13 cellular contexts compared by ENCODE assay signal in genomic region chr4:147060171-147060931, GRCh38.
DNase-seq lines count a peak whose midpoint lies in the region; ATAC-seq and TF ChIP-seq lines count a peak whose summit lies in the region.
"Had no signal": no experiment of that assay in that cellular context is flagged by ENCODE, and none has a peak within 500 bp of the region (broad histone marks: within the 10 kb centered on the region; RNA-seq: fewer than 3 reads in every experiment).

No MANE protein-coding gene starts in this region.

- TF ChIP-seq POLR2A in thyroid gland (IDR thresholded peaks at IDR 0.05): no peak

- intact Hi-C loops in thyroid gland (cut with DNase I): no loop called here

- peak overlapping the region; percentile 40 for H3K4me2 ChIP-seq in neural progenitor cell
- H3K4me2 ChIP-seq: smooth muscle cell had no signal

- peaks cover 51% of the 10 kb centered on the region for H3K4me1 Mint-ChIP-seq in neural progenitor cell

- no peaks in the 10 kb centered on the region for H3K79me2 ChIP-seq in neural progenitor cell (ENCODE audit: low read depth)

- H2AFZ ChIP-seq in neural progenitor cell (replicated peaks): no peak overlapping the region

- H3K27me3 Mint-ChIP-seq in neural progenitor cell (ENCODE audit: insufficient read depth, low read depth): no peaks in the 10 kb centered on the region
- H3K27me3 Mint-ChIP-seq: activated naive CD4-positive, alpha-beta T cell treated with anti-CD3 and anti-CD28 coated beads, Interleukin-2, amount 50 U/mL, for 24 hours had no signal

- H3K9me3 Mint-ChIP-seq in neural progenitor cell: no peaks in the 10 kb centered on the region
- H3K9me3 Mint-ChIP-seq: activated naive CD4-positive, alpha-beta T cell treated with anti-CD3 and anti-CD28 coated beads, Interleukin-2, amount 50 U/mL, for 24 hours; CD4-positive, alpha-beta T cell had no signal

- H3K27ac ChIP-seq in SK-N-MC (peak overlapping the region; percentile 55), neural progenitor cell (peak overlapping the region; percentile 66), thyroid gland (no peak overlapping the region)

- H3K27ac Mint-ChIP-seq in neural progenitor cell: peak overlapping the region; percentile 64
- H3K27ac Mint-ChIP-seq: activated naive CD4-positive, alpha-beta T cell treated with anti-CD3 and anti-CD28 coated beads, Interleukin-2, amount 50 U/mL, for 24 hours; CD4-positive, alpha-beta T cell had no signal

- H3K36me3 ChIP-seq in SK-N-MC (ENCODE audit: insufficient read depth, low read length) (no peaks in the 10 kb centered on the region; the same call in 1 of the 2 replicates), neural progenitor cell (no peaks in the 10 kb centered on the region), thyroid gland (no peaks in the 10 kb centered on the region)

- peaks cover 58% of the 10 kb centered on the region for H3K4me1 ChIP-seq in neural progenitor cell
- H3K4me1 ChIP-seq in thyroid gland: peaks cover 0 to 4% of the 10 kb centered on the region in 2 donors

- H3K27me3 ChIP-seq in neural progenitor cell (no peaks in the 10 kb centered on the region), thyroid gland (no peaks in the 10 kb centered on the region)

- H3K9me3 ChIP-seq in SK-N-MC (ENCODE audit: low read depth, low read length): no peaks in the 10 kb centered on the region
- no peaks in the 10 kb centered on the region for H3K9me3 ChIP-seq in neural progenitor cell (ENCODE audit: low read depth)
- no peaks in the 10 kb centered on the region for H3K9me3 ChIP-seq in thyroid gland

- H3K4me3 Mint-ChIP-seq in neural progenitor cell: peak overlapping the region; percentile 3
- H3K4me3 Mint-ChIP-seq: activated naive CD4-positive, alpha-beta T cell treated with anti-CD3 and anti-CD28 coated beads, Interleukin-2, amount 50 U/mL, for 24 hours; CD4-positive, alpha-beta T cell had no signal

- H3K4me3 ChIP-seq in SK-N-MC: no peak overlapping the region
- no peak overlapping the region for H3K4me3 ChIP-seq in fibroblast of villous mesenchyme (ENCODE audit: low read depth, low read length)
- no peak overlapping the region for H3K4me3 ChIP-seq in neural progenitor cell
- H3K4me3 ChIP-seq in thyroid gland (replicated peaks in 1 of 3): no peak overlapping the region
- H3K4me3 ChIP-seq: smooth muscle cell had no signal

- TF ChIP-seq CTCF in fibroblast of villous mesenchyme (IDR thresholded peaks at IDR 0.05; ENCODE audit: insufficient read depth, low read depth, low read length): no peak
- TF ChIP-seq CTCF in neural progenitor cell (IDR thresholded peaks at IDR 0.05): no peak
- TF ChIP-seq CTCF in thyroid gland (IDR thresholded peaks at IDR 0.05): no peak

- peaks cover 2% of the 10 kb centered on the region for H3K36me3 Mint-ChIP-seq in neural progenitor cell
- H3K36me3 Mint-ChIP-seq: activated naive CD4-positive, alpha-beta T cell treated with anti-CD3 and anti-CD28 coated beads, Interleukin-2, amount 50 U/mL, for 24 hours had no signal

- no peak overlapping the region for H3K9ac ChIP-seq in SK-N-MC (ENCODE audit: insufficient read length)
- no peak overlapping the region for H3K9ac ChIP-seq in neural progenitor cell

- DNase-seq in Ammon's horn (ENCODE audit: low spot score) (peak; percentile 30), SK-N-MC (ENCODE audit: low read depth, low spot score) (no peak), fibroblast of villous mesenchyme (ENCODE audit: low read depth) (peak; percentile 57), neural progenitor cell (ENCODE audit: low spot score) (peak; percentile 73), OCI-M1 (lab: John Stamatoyannopoulos, UW) (no peak), thyroid gland (no peak), GOT3 (lab: John Stamatoyannopoulos, UW) (no peak)
- DNase-seq: CD4-positive, alpha-beta T cell; effector CD8-positive, alpha-beta T cell; NCI-H146 had no signal

- 53 to 74% methylated on average over 3 of the region's 3 CpGs for WGBS in thyroid gland, 2 donors

- H3F3A ChIP-seq in neural progenitor cell (ENCODE audit: low read depth): peaks cover 19% of the 10 kb centered on the region

- no peak for ATAC-seq in GM21576 (IDR thresholded peaks at IDR 0.05; ENCODE audit: unreplicated experiment)

- H4K20me1 ChIP-seq in neural progenitor cell (ENCODE audit: low read depth): no peaks in the 10 kb centered on the region

Comparison
In these comparisons a context has a peak if more than half of its experiments do, and no peak if none do; other contexts are left out.
1. DNase-seq: peak in Ammon's horn (single experiment), fibroblast of villous mesenchyme (single experiment) and neural progenitor cell (single experiment); none in SK-N-MC (single experiment), OCI-M1 (single experiment), thyroid gland (0 of 2) and GOT3 (single experiment).
2. H3K27ac ChIP-seq: peak in SK-N-MC (single experiment) and neural progenitor cell (single experiment); none in thyroid gland (0 of 3).